In the genomic region with DNA sequence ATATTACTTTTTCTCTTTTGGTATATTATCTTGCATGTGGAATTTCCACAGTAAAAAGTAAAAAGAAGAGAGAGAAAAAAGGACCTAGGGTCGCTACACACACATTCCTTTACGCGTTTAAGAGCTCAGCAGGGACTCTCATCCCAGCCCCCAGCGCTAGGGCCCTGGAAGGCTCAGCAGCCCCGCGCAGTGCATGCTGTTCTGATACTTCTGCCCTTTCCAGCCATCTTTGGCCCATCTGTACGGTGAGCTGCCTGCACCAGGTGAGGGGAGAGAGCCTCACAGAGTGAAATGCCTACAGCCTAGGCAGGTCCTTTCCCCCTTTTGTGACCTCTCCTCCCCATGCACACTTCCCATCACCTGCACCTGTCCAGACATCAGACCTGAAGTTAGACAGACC, we compare ENCODE assay signal across 21 cellular contexts. TPM values are rescaled to one million over a fixed set of nuclear protein-coding genes. Genes with fewer than 3 reads are reported as not detected.
DNase-seq lines count a peak whose midpoint lies in the region; ATAC-seq and TF ChIP-seq lines count a peak whose summit lies in the region.
"Had no signal": no experiment of that assay in that cellular context is flagged by ENCODE, and none has a peak within 500 bp of the region (broad histone marks: within the 10 kb centered on the region; RNA-seq: fewer than 3 reads in every experiment).

No MANE protein-coding gene starts in this region.

- H3K4me1 Mint-ChIP-seq in neural progenitor cell = peaks cover 34% of the 10 kb centered on the region

- no peak overlapping the region for H3K4me3 ChIP-seq in ascending aorta
- H3K4me3 ChIP-seq in neural progenitor cell = no peak overlapping the region
- H3K4me3 ChIP-seq in upper lobe of left lung = no peak overlapping the region
- no peak overlapping the region for H3K4me3 ChIP-seq in spleen

- H3K27ac Mint-ChIP-seq in neural progenitor cell = peak overlapping the region; percentile 68
- H3K27ac Mint-ChIP-seq: activated CD8-positive, alpha-beta T cell treated with anti-CD3 and anti-CD28 coated beads for 36 hours; CD8-positive, alpha-beta memory T cell had no signal

- H3K9ac ChIP-seq in neural progenitor cell = no peak overlapping the region
- H3K9ac ChIP-seq: parathyroid adenoma had no signal

- 90 to 94% methylated on average over 6 to 7 of the region's 7 CpGs for WGBS in upper lobe of left lung, 2 donors
- 90 to 97% (median 94%) methylated on average over 7 of the region's 7 CpGs for WGBS in spleen, 5 donors

- TF ChIP-seq EP300 in upper lobe of left lung (IDR thresholded peaks at IDR 0.05) = no peak

- H3K4me1 ChIP-seq in ascending aorta (peaks cover 9 to 25% of the 10 kb centered on the region in 2 donors), neural progenitor cell (peaks cover 31% of the 10 kb centered on the region), upper lobe of left lung (peaks cover 57 to 81% (median 67%) of the 10 kb centered on the region in 4 donors), spleen (peaks cover 20 to 95% (median 61%) of the 10 kb centered on the region in 6 donors)

- H3K9me3 Mint-ChIP-seq in neural progenitor cell = no peaks in the 10 kb centered on the region
- H3K9me3 Mint-ChIP-seq: activated CD8-positive, alpha-beta T cell treated with anti-CD3 and anti-CD28 coated beads for 36 hours; CD8-positive, alpha-beta memory T cell; naive thymus-derived CD4-positive, alpha-beta T cell had no signal

- no peaks in the 10 kb centered on the region for H3K79me2 ChIP-seq in neural progenitor cell (ENCODE audit: low read depth)

- H3K27me3 ChIP-seq in ascending aorta (no peaks in the 10 kb centered on the region), neural progenitor cell (peaks cover 20% of the 10 kb centered on the region), upper lobe of left lung (no peaks in the 10 kb centered on the region), spleen (replicated peaks in 1 of 7) (peaks cover 0 to 30% (median 3%) of the 10 kb centered on the region in 7 donors)

- H3K36me3 ChIP-seq in ascending aorta = peaks cover 13 to 16% of the 10 kb centered on the region in 2 donors
- H3K36me3 ChIP-seq in neural progenitor cell = no peaks in the 10 kb centered on the region
- H3K36me3 ChIP-seq in upper lobe of left lung = peaks cover 0 to 16% (median 7%) of the 10 kb centered on the region in 4 donors
- H3K36me3 ChIP-seq in spleen = peaks cover 0 to 16% (median under 1%) of the 10 kb centered on the region in 6 donors

- H2AFZ ChIP-seq in neural progenitor cell (replicated peaks) = peak overlapping the region; percentile 69

- H4K20me1 ChIP-seq in neural progenitor cell (ENCODE audit: low read depth) = no peaks in the 10 kb centered on the region

- ATAC-seq in upper lobe of left lung (ENCODE audit: low FRiP score in 2 of 2) (no peak), HG03095 (IDR thresholded peaks at IDR 0.05; ENCODE audit: unreplicated experiment) (no peak)
- ATAC-seq: activated CD8-positive, alpha-beta T cell treated with anti-CD3 and anti-CD28 coated beads for 36 hours; left colon; naive thymus-derived CD4-positive, alpha-beta T cell had no signal

- H3K27me3 Mint-ChIP-seq in neural progenitor cell (ENCODE audit: insufficient read depth, low read depth) = peaks cover 4% of the 10 kb centered on the region

- no peak overlapping the region for H3K4me3 Mint-ChIP-seq in neural progenitor cell
- H3K4me3 Mint-ChIP-seq: activated CD8-positive, alpha-beta T cell treated with anti-CD3 and anti-CD28 coated beads for 36 hours; CD8-positive, alpha-beta memory T cell had no signal

- H3K4me2 ChIP-seq in neural progenitor cell = peak overlapping the region; percentile 16

- H3K27ac ChIP-seq in ascending aorta (peak overlapping the region; percentile 97 to 98), neural progenitor cell (no peak overlapping the region), upper lobe of left lung (peak overlapping the region; percentile 90 to 99 (median 97)), spleen (peak overlapping the region in 4 of 8 donors; percentile 85 to 90 (median 89))

- TF ChIP-seq CTCF in ascending aorta (IDR thresholded peaks at IDR 0.05) (no peak), neural progenitor cell (IDR thresholded peaks at IDR 0.05) (no peak), upper lobe of left lung (IDR thresholded peaks at IDR 0.05) (no peak), spleen (IDR thresholded peaks at IDR 0.05 in 8 of 11, conservative IDR thresholded peaks at IDR 0.05 in 3 of 11) (no peak)

- no peaks in the 10 kb centered on the region for H3K36me3 Mint-ChIP-seq in neural progenitor cell
- H3K36me3 Mint-ChIP-seq: CD8-positive, alpha-beta memory T cell; naive thymus-derived CD4-positive, alpha-beta T cell had no signal

- H3K9me3 ChIP-seq in ascending aorta = no peaks in the 10 kb centered on the region
- no peaks in the 10 kb centered on the region for H3K9me3 ChIP-seq in neural progenitor cell (ENCODE audit: low read depth)
- no peaks in the 10 kb centered on the region for H3K9me3 ChIP-seq in upper lobe of left lung
- no peaks in the 10 kb centered on the region for H3K9me3 ChIP-seq in spleen

- peaks cover 22% of the 10 kb centered on the region for H3F3A ChIP-seq in neural progenitor cell (ENCODE audit: low read depth)

- DNase-seq in ELF-1 (ENCODE audit: low read depth, low spot score) (peak; percentile 28), ascending aorta (ENCODE audit: low spot score in 2 of 2) (no peak), neural progenitor cell (ENCODE audit: low spot score) (peak; percentile 40), upper lobe of left lung (no peak), KG1 (lab: John Stamatoyannopoulos, UW) (no peak), spleen (no peak)
- DNase-seq: activated CD8-positive, alpha-beta T cell treated with anti-CD3 and anti-CD28 coated beads for 36 hours; activated gamma-delta T cell; CD8-positive, alpha-beta memory T cell; dermis blood vessel endothelial cell; DMS53; GF-D8; naive thymus-derived CD4-positive, alpha-beta T cell; NCI-H1092; NCI-H187 treated with DMSO at 0.1 percent for 48 hours; stimulated activated naive CD4-positive, alpha-beta T cell; T1000; trophoblast cell had no signal

- intact Hi-C loops in ascending aorta (cut with DNase I) (loop anchor here (5.0 kb wide), 1 partner anchor 60 kb away; no protein-coding TSS in a partner anchor), spleen (cut with DNase I; ENCODE audit: low total_unique reads) (no loop called here)

- no peak for TF ChIP-seq POLR2A in upper lobe of left lung (IDR thresholded peaks at IDR 0.05)
- no peak for TF ChIP-seq POLR2A in spleen (IDR thresholded peaks at IDR 0.05)

RNA-seq across cellular contexts. Expression of gene LTBR, which starts 1.6 kb away (rescaled TPM):
- total RNA-seq in ascending aorta (284 TPM), neural progenitor cell (ENCODE audit: low replicate concordance) (0.25 TPM in 1 of 2 replicates, not detected in the other), upper lobe of left lung (100 to 1,000 TPM in 5 of 6 donors, 10 to 100 TPM in 1; 84.9 to 207 (median 150) TPM), spleen (100 to 1,000 TPM in 3 of 7 donors, 10 to 100 TPM in 4; 49.0 to 155 (median 87.8) TPM)
- 10 to 100 TPM; 14.4 to 29.2 (median 15.7) TPM for polyA plus RNA-seq in spleen
- polyA plus RNA-seq: CD8-positive, alpha-beta memory T cell; naive thymus-derived CD4-positive, alpha-beta T cell had no signal

RNA-seq across cellular contexts. Expression of gene SCNN1A, which starts 7.0 kb away (rescaled TPM):
- total RNA-seq in ascending aorta = 14.3 TPM
- total RNA-seq in neural progenitor cell (ENCODE audit: low replicate concordance) = 1.2 and 5.0 TPM in 2 replicates
- total RNA-seq in upper lobe of left lung = 100 to 1,000 TPM; 153 to 594 (median 346) TPM
- 1 to 10 TPM in 6 of 7 donors, under 1 TPM in 1; 0.84 to 8.6 (median 2.0) TPM for total RNA-seq in spleen
- under 1 TPM; 0.17 to 0.22 (median 0.18) TPM for polyA plus RNA-seq in spleen

RNA-seq across cellular contexts. Expression of gene TNFRSF1A, which starts 40.5 kb away (rescaled TPM):
- total RNA-seq in ascending aorta = 528 TPM
- total RNA-seq in neural progenitor cell (ENCODE audit: low replicate concordance) = 21.8 and 24.7 TPM in 2 replicates
- 100 to 1,000 TPM; 140 to 425 (median 202) TPM for total RNA-seq in upper lobe of left lung
- 100 to 1,000 TPM; 153 to 578 (median 224) TPM for total RNA-seq in spleen
- 10 to 100 TPM; 22.5 to 40.6 (median 22.8) TPM for polyA plus RNA-seq in spleen

Comparison
In these comparisons a context has a peak if more than half of its experiments do, and no peak if none do; other contexts are left out.
1. DNase-seq: peak in ELF-1 (single experiment) and neural progenitor cell (single experiment); none in ascending aorta (0 of 2), upper lobe of left lung (0 of 2), KG1 (single experiment) and spleen (single experiment).
2. RNA of gene LTBR, which starts 1.6 kb away (total RNA-seq): 284 TPM in ascending aorta (single experiment), 84.9 to 207 TPM in upper lobe of left lung and 49.0 to 155 TPM in spleen; 0.25 TPM in neural progenitor cell; every median in the first group is over 10 times any median in the second.
3. RNA of gene SCNN1A, which starts 7.0 kb away (total RNA-seq): 153 to 594 TPM in upper lobe of left lung; 14.3 TPM in ascending aorta (single experiment), 0.84 to 8.6 TPM in spleen and 1.2 to 5.0 TPM in neural progenitor cell; every median in the first group is over 10 times any median in the second.